ENCODE assay signal across 8 cellular contexts in the genomic region with DNA sequence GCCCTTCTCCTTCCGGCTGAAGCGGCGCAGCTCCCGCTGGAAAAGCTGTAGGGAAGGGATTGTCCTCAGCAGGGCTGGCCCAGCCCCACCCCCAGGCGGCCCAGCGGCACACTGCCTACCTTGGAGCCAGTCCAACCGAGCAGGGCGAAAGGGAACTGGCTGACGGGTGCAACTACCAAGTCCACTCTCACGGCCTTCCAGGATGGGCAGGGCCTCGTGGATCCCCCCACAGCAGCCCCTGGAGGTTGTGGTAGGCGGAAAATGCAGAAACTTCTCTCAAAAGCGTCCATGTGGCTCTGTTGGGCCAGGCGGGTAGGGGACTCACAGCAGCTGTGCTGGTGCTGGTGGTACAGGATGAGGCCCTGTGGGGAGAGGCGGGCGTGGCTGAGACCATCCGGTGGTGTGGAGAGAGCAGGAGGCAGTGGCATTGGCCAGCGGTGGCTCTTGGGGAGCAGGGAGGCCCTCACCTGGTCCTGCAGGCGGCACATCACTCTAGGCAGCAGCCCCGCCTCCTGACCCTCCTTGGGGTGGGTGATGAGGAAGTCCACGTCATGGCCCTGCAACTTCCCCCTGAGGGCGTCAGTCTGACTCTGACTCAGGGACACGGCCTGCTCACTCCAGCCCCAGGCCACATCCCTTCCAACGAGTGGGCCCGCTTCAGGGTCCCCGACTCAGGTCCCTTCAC. TPM values are rescaled to one million over a fixed set of nuclear protein-coding genes. Genes with fewer than 3 reads are reported as not detected.
DNase-seq lines count a peak whose midpoint lies in the region; ATAC-seq and TF ChIP-seq lines count a peak whose summit lies in the region.

No MANE protein-coding gene starts in this region.

- peak; percentile 76 for ATAC-seq in GM18511 (IDR thresholded peaks at IDR 0.05; ENCODE audit: unreplicated experiment)
- peak; percentile 42 for ATAC-seq in HG03196 (IDR thresholded peaks at IDR 0.05; ENCODE audit: unreplicated experiment)
- peak; percentile 85 for ATAC-seq in gastroesophageal sphincter
- peak; percentile 61 to 84 (median 72) for ATAC-seq in psoas muscle

- peaks cover 0 to 65% of the 10 kb centered on the region in 2 donors for H3K36me3 ChIP-seq in gastroesophageal sphincter
- H3K36me3 ChIP-seq in psoas muscle (ENCODE audit: insufficient read depth in 1 of 2, low read depth in 1 of 2): peaks cover 2 to 58% of the 10 kb centered on the region in 2 donors

- TF ChIP-seq POLR2A in gastroesophageal sphincter (IDR thresholded peaks at IDR 0.05): no peak

- peak; percentile 46 to 51 for DNase-seq in activated CD8-positive, alpha-beta memory T cell treated with anti-CD3 and anti-CD28 coated beads for 4 hours (ENCODE audit: low read depth in 2 of 2)
- DNase-seq in psoas muscle (peak; percentile 77 to 92), DMS153 (lab: John Stamatoyannopoulos, UW) (no peak), NCI-H774 (lab: John Stamatoyannopoulos, UW) (no peak), foreskin melanocyte (no peak)

- H3K27ac ChIP-seq in gastroesophageal sphincter (peak overlapping the region in 3 of 4 donors; percentile 69 to 78 (median 72)), psoas muscle (peak overlapping the region; percentile 79)

- intact Hi-C loops in psoas muscle (cut with DNase I): no loop called here

- H3K4me1 ChIP-seq in gastroesophageal sphincter: peaks cover 0 to 44% (median 19%) of the 10 kb centered on the region in 3 donors
- peaks cover 57% of the 10 kb centered on the region for H3K4me1 ChIP-seq in psoas muscle

- TF ChIP-seq CTCF in gastroesophageal sphincter (IDR thresholded peaks at IDR 0.05): no peak
- TF ChIP-seq CTCF in psoas muscle (IDR thresholded peaks at IDR 0.05): peak; percentile 8

- peak overlapping the region in 1 of 2 donors; percentile 13 for H3K4me3 ChIP-seq in gastroesophageal sphincter
- H3K4me3 ChIP-seq in psoas muscle: peak overlapping the region; percentile 22

- no peak for TF ChIP-seq EP300 in gastroesophageal sphincter (IDR thresholded peaks at IDR 0.05)

- H3K9me3 ChIP-seq in gastroesophageal sphincter (no peaks in the 10 kb centered on the region), psoas muscle (no peaks in the 10 kb centered on the region)

- H3K27me3 ChIP-seq in gastroesophageal sphincter (no peaks in the 10 kb centered on the region), psoas muscle (ENCODE audit: insufficient read depth in 3 of 3, low read length in 2 of 3) (no peaks in the 10 kb centered on the region)

- WGBS in gastroesophageal sphincter (ENCODE audit: low coverage in 1 of 2), 2 donors: no CpG with 5 or more reads among the region's 26 CpGs
- WGBS in psoas muscle, 3 donors: 41 to 51% (median 41%) methylated on average over 26 of the region's 26 CpGs

RNA-seq across cellular contexts. Expression of a gene that starts 8.4 kb away (rescaled TPM):
- total RNA-seq in gastroesophageal sphincter (1 to 10 TPM in 2 of 4 donors, not detected in 2; 3.2 to 3.9 TPM), psoas muscle (100 to 1,000 TPM; 214 to 449 (median 298) TPM)
- 1,000 to 10,000 TPM in 1 of 3 donors, 100 to 1,000 TPM in 2; 285 to 1,581 (median 569) TPM for polyA plus RNA-seq in psoas muscle

RNA-seq across cellular contexts. Expression of a gene that starts 8.5 kb away (rescaled TPM):
- total RNA-seq in gastroesophageal sphincter (10 to 100 TPM; 28.1 to 55.1 (median 32.4) TPM), psoas muscle (10 to 100 TPM in 3 of 4 donors, 1 to 10 TPM in 1; 7.7 to 13.1 (median 10.4) TPM)
- polyA plus RNA-seq in psoas muscle: 1 to 10 TPM; 7.1 to 9.6 (median 7.1) TPM

RNA-seq across cellular contexts. Expression of a gene that starts 29.3 kb away (rescaled TPM):
- total RNA-seq in gastroesophageal sphincter (100 to 1,000 TPM in 3 of 4 donors, 10 to 100 TPM in 1; 92.2 to 132 (median 124) TPM), psoas muscle (10 to 100 TPM; 33.4 to 45.1 (median 38.7) TPM)
- 10 to 100 TPM; 35.5 to 66.7 (median 53.0) TPM for polyA plus RNA-seq in psoas muscle

RNA-seq across cellular contexts. Expression of a gene that starts 30.3 kb away (rescaled TPM):
- 100 to 1,000 TPM; 101 to 248 (median 171) TPM for total RNA-seq in gastroesophageal sphincter
- 10 to 100 TPM in 3 of 4 donors, 1 to 10 TPM in 1; 6.9 to 22.0 (median 14.6) TPM for total RNA-seq in psoas muscle
- 1 to 10 TPM; 2.8 to 7.8 (median 5.9) TPM for polyA plus RNA-seq in psoas muscle

RNA-seq across cellular contexts. Expression of a gene that starts 49.5 kb away (rescaled TPM):
- total RNA-seq in gastroesophageal sphincter (10 to 100 TPM; 45.3 to 52.6 (median 50.8) TPM), psoas muscle (100 to 1,000 TPM in 3 of 4 donors, 10 to 100 TPM in 1; 79.2 to 127 (median 119) TPM)
- 10 to 100 TPM; 57.3 to 87.1 (median 81.3) TPM for polyA plus RNA-seq in psoas muscle

Comparison
In these comparisons a context has a peak if more than half of its experiments do, and no peak if none do; other contexts are left out.
1. DNase-seq: peak in activated CD8-positive, alpha-beta memory T cell treated with anti-CD3 and anti-CD28 coated beads for 4 hours (2 of 2) and psoas muscle (2 of 2); none in DMS153 (single experiment), NCI-H774 (single experiment) and foreskin melanocyte (single experiment).
2. RNA of a gene that starts 8.4 kb away (total RNA-seq): 214 to 449 TPM in psoas muscle; 3.2 to 3.9 TPM in gastroesophageal sphincter; every median in the first group is over 10 times any median in the second.
3. Peak in every context shown above with its lines, with median percentiles within 50 percentile points of each other: ATAC-seq.